ENCODE assay signal across 8 cellular contexts in genomic region chr17:64808178-64808977, GRCh38.
DNase-seq lines count a peak whose midpoint lies in the region; ATAC-seq, FAIRE-seq and TF ChIP-seq lines count a peak whose summit lies in the region.
"Not testable (repeated sequence)": the region's sequence is repeated elsewhere in the genome, so short reads cannot be mapped to it uniquely, and the experiment has no call there.

No MANE protein-coding gene starts in this region.

- H3K9me3 Mint-ChIP-seq in activated T-cell treated with anti-CD3 and anti-CD28 coated beads, Interleukin-2, amount 50 U/mL, for 72 hours = not testable (repeated sequence)

- 6 to 26% methylated on average over 2 to 8 of the region's 9 CpGs for WGBS in upper lobe of left lung, 2 donors

- TF ChIP-seq CTCF in HFF-Myc (IDR thresholded peaks at IDR 0.05; ENCODE audit: low read depth, low read length, missing control alignments); fibroblast of pulmonary artery (IDR thresholded peaks at IDR 0.05; ENCODE audit: low read length, missing control alignments); upper lobe of left lung (IDR thresholded peaks at IDR 0.05): not testable (repeated sequence)

- H3K4me1 Mint-ChIP-seq in activated T-cell treated with anti-CD3 and anti-CD28 coated beads, Interleukin-2, amount 50 U/mL, for 72 hours (ENCODE audit: low read depth) = peaks cover 21% of the 10 kb centered on the region

- peak overlapping the region; percentile 65 to 80 (median 78) for H3K27ac ChIP-seq in upper lobe of left lung

- H3K9me3 ChIP-seq in upper lobe of left lung = not testable (repeated sequence)

- not testable (repeated sequence) for H3K36me3 ChIP-seq in upper lobe of left lung

- in situ Hi-C loops in KBM-7 (cut with MboI; ENCODE audit: low pct_unique_long_range_greater_than_20kb, low sequenced_read_pairs) = not testable (repeated sequence)

- H3K27me3 ChIP-seq in upper lobe of left lung = not testable (repeated sequence)

- not testable (repeated sequence) for H3K36me3 Mint-ChIP-seq in activated T-cell treated with anti-CD3 and anti-CD28 coated beads, Interleukin-2, amount 50 U/mL, for 72 hours (ENCODE audit: insufficient read depth in 2 of 2)

- peak; percentile 97 for FAIRE-seq in GM12892 (lab: Jason Lieb, UNC)

- H3K4me3 Mint-ChIP-seq in activated T-cell treated with anti-CD3 and anti-CD28 coated beads, Interleukin-2, amount 50 U/mL, for 72 hours = peak overlapping the region; percentile 73 to 74

- TF ChIP-seq POLR2A in GM12892 (IDR thresholded peaks at IDR 0.05; ENCODE audit: low read depth, low read length) = not testable (repeated sequence)
- TF ChIP-seq POLR2A in upper lobe of left lung (IDR thresholded peaks at IDR 0.05) = peak in 1 of 4 donors; percentile 16

- peaks cover 17 to 28% (median 20%) of the 10 kb centered on the region in 4 donors for H3K4me1 ChIP-seq in upper lobe of left lung

- not testable (repeated sequence) for H3K27me3 Mint-ChIP-seq in activated T-cell treated with anti-CD3 and anti-CD28 coated beads, Interleukin-2, amount 50 U/mL, for 72 hours (ENCODE audit: low read depth)

- peak in 2 of 4 donors; percentile 63 to 93 for TF ChIP-seq EP300 in upper lobe of left lung (IDR thresholded peaks at IDR 0.05)

- not testable (repeated sequence) for H3K4me3 ChIP-seq in HFF-Myc (replicated peaks; ENCODE audit: low read depth, low read length); fibroblast of pulmonary artery (replicated peaks; ENCODE audit: low read depth, low read length); upper lobe of left lung

- DNase-seq in GM12892 (ENCODE audit: insufficient read length) = not testable (repeated sequence)
- DNase-seq in HFF-Myc (ENCODE audit: extremely low read depth, low read depth) (peak; percentile 30), KBM-7 (peak; percentile 66), RKO (ENCODE audit: low spot score) (peak; percentile 61), fibroblast of pulmonary artery (ENCODE audit: low read depth) (peak; percentile 48), renal cortical epithelial cell (ENCODE audit: low read depth) (peak; percentile 64), upper lobe of left lung (peak; percentile 40 to 96)
- DNase-seq in activated T-cell treated with anti-CD3 and anti-CD28 coated beads, Interleukin-2, amount 50 U/mL, for 72 hours = peak; percentile 67 to 76

- ATAC-seq in activated T-cell treated with anti-CD3 and anti-CD28 coated beads, Interleukin-2, amount 50 U/mL, for 72 hours (replicated peaks in 1 of 2) = peak; percentile 95 to 97
- peak; percentile 93 to 94 for ATAC-seq in upper lobe of left lung (ENCODE audit: low FRiP score in 2 of 2)

- peak overlapping the region; percentile 96 for H3K27ac Mint-ChIP-seq in activated T-cell treated with anti-CD3 and anti-CD28 coated beads, Interleukin-2, amount 50 U/mL, for 72 hours
